ENCODE assay signal across 8 cellular contexts in genomic region chr16:21950782-21951521, GRCh38. TPM values are rescaled to one million over a fixed set of nuclear protein-coding genes. Genes with fewer than 3 reads are reported as not detected.
DNase-seq lines count a peak whose midpoint lies in the region; ATAC-seq and TF ChIP-seq lines count a peak whose summit lies in the region.

No MANE protein-coding gene starts in this region.

- peak overlapping the region; percentile 51 to 74 (median 53) for H3K27ac Mint-ChIP-seq in nephron

- peaks cover 6% of the 10 kb centered on the region for H3K36me3 Mint-ChIP-seq in nephron (ENCODE audit: low read depth)

- H3K27me3 ChIP-seq in GM06990 (replicated peaks; ENCODE audit: control insufficient read depth, insufficient read depth, low read length) (no peaks in the 10 kb centered on the region), PC-3 (ENCODE audit: low read length) (no peaks in the 10 kb centered on the region), colonic mucosa (no peaks in the 10 kb centered on the region)

- ATAC-seq in PC-3, result no peak

- CTCF ChIA-PET in PC-3 (lab: Charles Lee), result interaction anchor here (1.0 kb wide), 3 partner anchors 127 to 238 kb away, joined by 8 to 15 read pairs (median 9); no protein-coding TSS in a partner anchor

- H3K4me3 ChIP-seq in GM06990 (replicated peaks; ENCODE audit: low read depth, low read length), result no peak overlapping the region
- H3K4me3 ChIP-seq in PC-3 (ENCODE audit: low read length), result 0 out of 2 replicates have a peak overlapping the region, but pooled peaks have one; percentile 96
- H3K4me3 ChIP-seq in colonic mucosa, result no peak overlapping the region

- H3K79me2 ChIP-seq in PC-3 (ENCODE audit: low read length), result peaks cover 49% of the 10 kb centered on the region

- H2AFZ ChIP-seq in PC-3 (ENCODE audit: low read length), result no peak overlapping the region

- H3K9ac ChIP-seq in PC-3 (ENCODE audit: low read length), result no peak overlapping the region
- H3K9ac ChIP-seq in colonic mucosa (ENCODE audit: low read depth in 2 of 2, low read length in 2 of 2), result no peak overlapping the region

- H3K36me3 ChIP-seq in GM06990 (ENCODE audit: control insufficient read depth, insufficient read depth, low read length), result no peaks in the 10 kb centered on the region; the same call in 1 of the 2 replicates
- no peaks in the 10 kb centered on the region; the same call in 1 of the 2 replicates for H3K36me3 ChIP-seq in PC-3 (ENCODE audit: low read depth, low read length)
- no peaks in the 10 kb centered on the region for H3K36me3 ChIP-seq in colonic mucosa

- BruUV-seq in PC-3 (replicated peaks; lab: Mats Ljungman, UMichigan), result no TSS peak

- H3K4me3 Mint-ChIP-seq in nephron, result peak overlapping the region; percentile 78 to 86 (median 84)

- peaks cover 14% of the 10 kb centered on the region for H4K20me1 ChIP-seq in PC-3 (ENCODE audit: low read length)

- H3F3A ChIP-seq in PC-3 (ENCODE audit: low read length, unreplicated experiment), result no peaks in the 10 kb centered on the region

- H3K9me3 Mint-ChIP-seq in nephron, result no peaks in the 10 kb centered on the region

- POLR2A ChIA-PET in PC-3 (lab: Charles Lee; ENCODE audit: unreplicated experiment), result no interaction called here

- H3K9me3 ChIP-seq in PC-3 (ENCODE audit: low read length) (no peaks in the 10 kb centered on the region), colonic mucosa (no peaks in the 10 kb centered on the region)

- H3K4me2 ChIP-seq in PC-3 (ENCODE audit: low read length), result peak overlapping the region; percentile 92

- H3K4me1 Mint-ChIP-seq in nephron, result peaks cover 26% of the 10 kb centered on the region

- intact Hi-C loops in PC-3 (cut with micrococcal nuclease), result loop anchor here (2.0 to 5.0 kb wide), 2 partner anchors 126 to 148 kb away; no protein-coding TSS in a partner anchor
- intact Hi-C loops in colonic mucosa (cut with DNase I), result loop anchor here (5.0 kb wide), 2 partner anchors 126 to 236 kb away; no protein-coding TSS in a partner anchor

- DNase-seq in AG09319 (ENCODE audit: extremely low read depth, low read depth), result no peak
- DNase-seq in GM06990 (ENCODE audit: extremely low read depth, insufficient read length), result no peak
- peak; percentile 47 for DNase-seq in PC-3
- peak; percentile 20 for DNase-seq in colonic mucosa
- no peak for DNase-seq in DMS153 treated with DMSO at 0.1 percent for 48 hours (lab: John Stamatoyannopoulos, UW; ENCODE audit: unreplicated experiment)
- no peak for DNase-seq in activated CD8-positive, alpha-beta memory T cell treated with anti-CD3 and anti-CD28 coated beads, Interleukin-2, amount 50 U/mL, for 48 hours
- DNase-seq in mucosa of gallbladder (ENCODE audit: low spot score), result no peak

- H3K4me1 ChIP-seq in PC-3 (ENCODE audit: insufficient read depth, low read length) (peaks cover 16% of the 10 kb centered on the region), colonic mucosa (peaks cover 11% of the 10 kb centered on the region)

- peak; percentile 39 for TF ChIP-seq CTCF in AG09319 (IDR thresholded peaks at IDR 0.05; ENCODE audit: low read depth, low read length)
- peak; percentile 26 for TF ChIP-seq CTCF in GM06990 (IDR thresholded peaks at IDR 0.05; ENCODE audit: insufficient read depth, low read length, poor library complexity, severe bottlenecking)
- TF ChIP-seq CTCF in PC-3 (conservative IDR thresholded peaks at IDR 0.05; ENCODE audit: low read depth, low read length), result peak; percentile 69
- TF ChIP-seq CTCF in colonic mucosa (IDR thresholded peaks at IDR 0.05), result no peak
- peak; percentile 27 to 37 (median 31) for TF ChIP-seq CTCF in nephron (IDR thresholded peaks at IDR 0.05; ENCODE audit: unreplicated experiment in 3 of 3)

- H3K27me3 Mint-ChIP-seq in nephron (ENCODE audit: low read depth), result no peaks in the 10 kb centered on the region

- H3K27ac ChIP-seq in PC-3 (ENCODE audit: low read length) (no peak overlapping the region), colonic mucosa (no peak overlapping the region)

- H3K9me2 ChIP-seq in PC-3 (replicated peaks; ENCODE audit: low read length), result no peaks in the 10 kb centered on the region

RNA-seq across cellular contexts. Expression of gene UQCRC2, which starts 2.2 kb away (rescaled TPM):
- total RNA-seq in PC-3 (2014; rRNA removed) (73.5 and 116 TPM in 2 replicates), colonic mucosa (100 to 1,000 TPM; 477 to 641 TPM), mucosa of gallbladder (235 TPM)

RNA-seq across cellular contexts. Expression of gene PDZD9, which starts 50.0 kb away (rescaled TPM):
- total RNA-seq in PC-3 (2014; rRNA removed), result not detected in 2 replicates
- total RNA-seq in colonic mucosa, result not detected
- total RNA-seq in mucosa of gallbladder, result not detected

RNA-seq across cellular contexts. Expression of gene MOSMO, which starts 57.0 kb away (rescaled TPM):
- total RNA-seq in PC-3 (2014; rRNA removed) (11.8 and 12.4 TPM in 2 replicates), colonic mucosa (1 to 10 TPM; 6.4 to 9.2 TPM), mucosa of gallbladder (11.3 TPM)

Comparison
In these comparisons a context has a peak if more than half of its experiments do, and no peak if none do; other contexts are left out.
1. DNase-seq: peak in PC-3 (single experiment) and colonic mucosa (single experiment); none in AG09319 (single experiment), GM06990 (single experiment), DMS153 treated with DMSO at 0.1 percent for 48 hours (single experiment), activated CD8-positive, alpha-beta memory T cell treated with anti-CD3 and anti-CD28 coated beads, Interleukin-2, amount 50 U/mL, for 48 hours (single experiment) and mucosa of gallbladder (single experiment).